25 cellular contexts compared by ENCODE assay signal in genomic region chr11:120633630-120634374, GRCh38.
"Had no signal": no experiment of that assay in that cellular context is flagged by ENCODE, and none has a peak within 500 bp of the region (broad histone marks: within the 10 kb centered on the region; RNA-seq: fewer than 3 reads in every experiment).

No MANE protein-coding gene starts in this region.

- H3K27ac ChIP-seq: body of pancreas, epithelial cell of prostate, heart left ventricle, sigmoid colon, testis, vagina, WERI-Rb-1 had no signal

- H3K9me3 Mint-ChIP-seq: activated CD4-positive, alpha-beta T cell treated with anti-CD3 and anti-CD28 coated beads, Interleukin-2, amount 10 ng/mL, durations not matched to agents 7 days and 5 days; activated naive CD8-positive, alpha-beta T cell treated with anti-CD3 and anti-CD28 coated beads, Interleukin-2, amount 50 U/mL, for 24 hours; activated T-helper 1 cell treated with anti-CD3 and anti-CD28 coated beads, Interleukin-12 subunit alpha, Interleukin-12 subunit beta, Interleukin-2, Interleukin-4 antibody, amounts not matched to agents 30 ng/mL and 10 ng/mL and 1 ng/mL, durations not matched to agents 14 hours and 24 hours and 36 hours; memory B cell; nephron progenitor cell; type B pancreatic cell had no signal

- H3K4me3 ChIP-seq: body of pancreas, heart left ventricle, mucosa of descending colon, sigmoid colon, testis, vagina had no signal

- H3K4me3 Mint-ChIP-seq: activated CD4-positive, alpha-beta T cell treated with anti-CD3 and anti-CD28 coated beads, Interleukin-2, amount 10 ng/mL, durations not matched to agents 7 days and 5 days; activated CD8-positive, alpha-beta T cell treated with anti-CD3 and anti-CD28 coated beads, Interleukin-2, amount 10 ng/mL, durations not matched to agents 7 days and 5 days; activated naive CD8-positive, alpha-beta T cell treated with anti-CD3 and anti-CD28 coated beads, Interleukin-2, amount 50 U/mL, for 24 hours; activated T-helper 1 cell treated with anti-CD3 and anti-CD28 coated beads, Interleukin-12 subunit alpha, Interleukin-12 subunit beta, Interleukin-2, Interleukin-4 antibody, amounts not matched to agents 30 ng/mL and 10 ng/mL and 1 ng/mL, durations not matched to agents 14 hours and 24 hours and 36 hours; memory B cell; nephron progenitor cell; type B pancreatic cell had no signal

- H3K9me3 ChIP-seq: body of pancreas, heart left ventricle, mucosa of descending colon, sigmoid colon, testis, vagina had no signal

- ATAC-seq: activated CD8-positive, alpha-beta T cell treated with anti-CD3 and anti-CD28 coated beads, Interleukin-2, amount 10 ng/mL, durations not matched to agents 7 days and 5 days; activated naive CD8-positive, alpha-beta T cell treated with anti-CD3 and anti-CD28 coated beads, Interleukin-2, amount 50 U/mL, for 24 hours; body of pancreas; heart left ventricle; left colon; mucosa of descending colon had no signal

- H3K27me3 ChIP-seq: body of pancreas, sigmoid colon, testis, vagina had no signal

- H3K4me1 Mint-ChIP-seq: activated CD4-positive, alpha-beta T cell treated with anti-CD3 and anti-CD28 coated beads, Interleukin-2, amount 10 ng/mL, durations not matched to agents 7 days and 5 days; activated naive CD8-positive, alpha-beta T cell treated with anti-CD3 and anti-CD28 coated beads, Interleukin-2, amount 50 U/mL, for 24 hours had no signal

- H3K36me3 ChIP-seq: heart left ventricle, sigmoid colon, vagina, WERI-Rb-1 had no signal

- H3K36me3 Mint-ChIP-seq: memory B cell, type B pancreatic cell had no signal

- H3K27ac Mint-ChIP-seq: activated CD4-positive, alpha-beta T cell treated with anti-CD3 and anti-CD28 coated beads, Interleukin-2, amount 10 ng/mL, durations not matched to agents 7 days and 5 days; activated CD8-positive, alpha-beta T cell treated with anti-CD3 and anti-CD28 coated beads, Interleukin-2, amount 10 ng/mL, durations not matched to agents 7 days and 5 days; activated naive CD8-positive, alpha-beta T cell treated with anti-CD3 and anti-CD28 coated beads, Interleukin-2, amount 50 U/mL, for 24 hours; activated T-helper 1 cell treated with anti-CD3 and anti-CD28 coated beads, Interleukin-12 subunit alpha, Interleukin-12 subunit beta, Interleukin-2, Interleukin-4 antibody, amounts not matched to agents 30 ng/mL and 10 ng/mL and 1 ng/mL, durations not matched to agents 14 hours and 24 hours and 36 hours; memory B cell; progenitor cell of endocrine pancreas; type B pancreatic cell had no signal

- DNase-seq: activated CD4-positive, alpha-beta T cell treated with anti-CD3 and anti-CD28 coated beads, Interleukin-2, amount 10 ng/mL, durations not matched to agents 7 days and 5 days; activated CD4-positive, CD25-positive, alpha-beta regulatory T cell treated with anti-CD3 and anti-CD28 coated beads, Interleukin-2, amount 50 U/mL, for 72 hours; activated CD8-positive, alpha-beta T cell treated with anti-CD3 and anti-CD28 coated beads, Interleukin-2, amount 10 ng/mL, durations not matched to agents 7 days and 5 days; activated gamma-delta T cell; activated naive CD4-positive, alpha-beta T cell treated with anti-CD3 and anti-CD28 coated beads, Interleukin-2, amount 50 U/mL, for 16 hours; activated naive CD8-positive, alpha-beta T cell treated with anti-CD3 and anti-CD28 coated beads, Interleukin-2, amount 50 U/mL, for 24 hours; body of pancreas; islet precursor cell; left colon; mucosa of descending colon; nephron progenitor cell; retina; sigmoid colon; stimulated activated CD4-positive, alpha-beta T cell treated with anti-CD3 and anti-CD28 coated beads, Interleukin-2, amount 100 ng/mL, for 48 hours; stimulated activated CD8-positive, alpha-beta memory T cell treated with anti-CD3 and anti-CD28 coated beads, Interleukin-4, amount 100 ng/mL, for 48 hours; stimulated activated naive CD4-positive, alpha-beta T cell; WERI-Rb-1 had no signal

- H3K4me1 ChIP-seq: body of pancreas, heart left ventricle, sigmoid colon, testis, vagina had no signal
